30 cellular contexts compared by ENCODE assay signal in the genomic region with DNA sequence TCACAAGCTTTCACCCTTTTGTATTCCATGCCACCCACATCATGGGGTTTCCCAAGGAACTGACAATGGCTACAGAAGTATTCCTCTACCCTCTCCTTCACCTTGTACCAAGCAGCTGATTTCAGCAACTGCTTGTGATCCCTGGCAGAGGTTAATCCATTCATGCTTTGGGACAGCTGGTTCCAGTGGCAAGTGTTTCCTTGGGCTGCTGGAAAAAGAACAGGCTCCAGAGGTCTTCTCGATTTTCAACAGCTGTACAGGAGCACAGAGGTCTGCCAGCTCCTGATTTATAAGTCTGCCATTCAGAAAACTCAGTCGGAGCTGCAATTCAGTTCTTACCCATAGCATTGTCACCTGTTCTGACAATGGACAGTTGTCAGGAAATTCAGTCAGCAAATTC.
"Had no signal": no experiment of that assay in that cellular context is flagged by ENCODE, and none has a peak within 500 bp of the region (broad histone marks: within the 10 kb centered on the region; RNA-seq: fewer than 3 reads in every experiment).

No MANE protein-coding gene starts in this region.

- H3K4me1 ChIP-seq: breast epithelium, foreskin keratinocyte, heart right ventricle, lower lobe of right lung, prostate gland, sigmoid colon, stomach, thyroid gland, upper lobe of left lung, vagina had no signal

- H3K27me3 ChIP-seq: breast epithelium, esophagus muscularis mucosa, foreskin keratinocyte, heart right ventricle, neutrophil, ovary, sigmoid colon, stomach, thyroid gland, upper lobe of left lung, vagina had no signal

- H3K9me3 ChIP-seq: breast epithelium, esophagus muscularis mucosa, heart right ventricle, lower lobe of right lung, neutrophil, ovary, prostate gland, sigmoid colon, stomach, thyroid gland, upper lobe of left lung, vagina had no signal

- H3K36me3 ChIP-seq: breast epithelium, esophagus muscularis mucosa, heart right ventricle, lower lobe of right lung, neutrophil, ovary, prostate gland, sigmoid colon, stomach, thyroid gland, upper lobe of left lung, vagina had no signal

- DNase-seq: activated CD4-positive, alpha-beta memory T cell treated with anti-CD3 and anti-CD28 coated beads, Interleukin-2, amount 10 ng/mL, durations not matched to agents 7 days and 5 days; activated CD4-positive, alpha-beta T cell treated with anti-CD3 and anti-CD28 coated beads for 1 hour; activated CD4-positive, alpha-beta T cell treated with anti-CD3 and anti-CD28 coated beads, Interleukin-2, amount 10 ng/mL, durations not matched to agents 7 days and 5 days; activated CD8-positive, alpha-beta memory T cell treated with anti-CD3 and anti-CD28 coated beads, Interleukin-2, amount 50 U/mL, for 48 hours; activated gamma-delta T cell; activated naive CD4-positive, alpha-beta T cell treated with anti-CD3 and anti-CD28 coated beads, Interleukin-2, amount 50 U/mL, for 16 hours; activated T-cell treated with anti-CD3 and anti-CD28 coated beads, Interleukin-2, amount 50 U/mL, for 24 hours; amygdala; central memory CD4-positive, alpha-beta T cell; foreskin keratinocyte; heart right ventricle; lower lobe of right lung; mesendoderm; ovary; sigmoid colon; stimulated activated CD4-positive, alpha-beta T cell treated with anti-CD3 and anti-CD28 coated beads, Interleukin-15, amount 100 ng/mL, for 24 hours; stimulated activated CD4-positive, alpha-beta T cell treated with anti-CD3 and anti-CD28 coated beads, Interleukin-2, amount 100 ng/mL, for 24 hours; stimulated activated naive B cell treated with anti-CD40 and anti-IgM and Interleukin-4, amounts not matched to agents 10 μg/mL and 1 μg/mL and 100 μg/mL, for 72 hours; stomach; T-helper 17 cell; thyroid gland; upper lobe of left lung had no signal

- H3K27ac ChIP-seq: breast epithelium, esophagus muscularis mucosa, foreskin keratinocyte, heart right ventricle, lower lobe of right lung, neutrophil, ovary, prostate gland, sigmoid colon, stomach, thyroid gland, upper lobe of left lung, vagina had no signal

- H3K4me3 ChIP-seq: breast epithelium, esophagus muscularis mucosa, heart right ventricle, lower lobe of right lung, ovary, prostate gland, sigmoid colon, stomach, thyroid gland, upper lobe of left lung, vagina had no signal

- ATAC-seq: foreskin keratinocyte; heart right ventricle; left lobe of liver; lower lobe of right lung; natural killer cell treated with Interleukin-12 subunit alpha and Interleukin-12 subunit beta and Interleukin-15 and Interleukin-18, amount 100 ng/mL, for 72 hours; stimulated activated naive B cell treated with anti-CD40 and anti-IgM and Interleukin-4, amounts not matched to agents 10 μg/mL and 1 μg/mL and 100 μg/mL, for 72 hours; T-helper 17 cell; WTC11 had no signal
